ENCODE assay signal across 13 cellular contexts in genomic region chr2:88554189-88554588, GRCh38.
DNase-seq lines count a peak whose midpoint lies in the region; ATAC-seq and TF ChIP-seq lines count a peak whose summit lies in the region.
"Had no signal": no experiment of that assay in that cellular context is flagged by ENCODE, and none has a peak within 500 bp of the region (broad histone marks: within the 10 kb centered on the region; RNA-seq: fewer than 3 reads in every experiment).

No MANE protein-coding gene starts in this region.

- H3K56ac ChIP-seq in H9 (ENCODE audit: insufficient read length, low read depth, low read length) = no peak overlapping the region

- intact Hi-C loops in Caco-2 (cut with micrococcal nuclease; ENCODE audit: unreplicated experiment) = loop anchor here (1.0 kb wide), 1 partner anchor 363 kb away; no protein-coding TSS in a partner anchor

- H3K9ac ChIP-seq in H9 (ENCODE audit: extremely low read depth, insufficient read length, low read length) = no peak overlapping the region
- H3K9ac ChIP-seq: GM23248 had no signal

- H2BK15ac ChIP-seq in H9 (ENCODE audit: low read depth, low read length) = no peak overlapping the region

- H2BK120ac ChIP-seq in H9 (ENCODE audit: low read depth, low read length, poor library complexity, severe bottlenecking) = no peak overlapping the region

- H3K23ac ChIP-seq in H9 (ENCODE audit: insufficient read length, low read depth, low read length) = no peak overlapping the region

- no TSS peak for BruUV-seq in Caco-2 (replicated peaks; lab: Mats Ljungman, UMichigan)

- H3K27me3 ChIP-seq in Caco-2 (replicated peaks; ENCODE audit: control insufficient read depth, insufficient read depth, low read length) (no peaks in the 10 kb centered on the region), H9 (ENCODE audit: insufficient read depth, low read length) (no peaks in the 10 kb centered on the region), kidney epithelial cell (ENCODE audit: control insufficient read depth, insufficient read depth, low read length) (peaks cover 6% of the 10 kb centered on the region)

- no peaks in the 10 kb centered on the region for H3K27me3 Mint-ChIP-seq in Caco-2 (ENCODE audit: insufficient read depth, unreplicated experiment)
- peaks cover 4% of the 10 kb centered on the region; the same call in 1 of the 2 replicates for H3K27me3 Mint-ChIP-seq in H9 (ENCODE audit: low read depth)

- ATAC-seq in GM19455 (IDR thresholded peaks at IDR 0.05; ENCODE audit: unreplicated experiment) = no peak
- no peak for ATAC-seq in GM19395 (IDR thresholded peaks at IDR 0.05; ENCODE audit: unreplicated experiment)

- H3K4ac ChIP-seq in H9 (ENCODE audit: low read depth, low read length) = no peak overlapping the region

- H3T11ph ChIP-seq in H9 (ENCODE audit: low read length) = no peak overlapping the region

- CTCF ChIA-PET in Caco-2 (lab: Charles Lee) = no interaction called here

- H3K9me3 Mint-ChIP-seq in Caco-2 (ENCODE audit: unreplicated experiment) = no peaks in the 10 kb centered on the region
- H3K9me3 Mint-ChIP-seq in H9 = no peaks in the 10 kb centered on the region

- no peak overlapping the region for H3K14ac ChIP-seq in H9 (ENCODE audit: insufficient read depth, low read length)

- H3K4me1 Mint-ChIP-seq in Caco-2 (ENCODE audit: low read depth, unreplicated experiment) (no peaks in the 10 kb centered on the region), H9 (peaks cover 23 to 42% of the 10 kb centered on the region in 2 experiments)

- H3K27ac ChIP-seq in H9 (ENCODE audit: insufficient read length, low read depth, low read length) = no peak overlapping the region
- H3K27ac ChIP-seq: C4-2B, esophagus muscularis mucosa, GM23248 had no signal

- H3K79me1 ChIP-seq in H9 (ENCODE audit: insufficient read depth, low read depth, low read length, poor library complexity, severe bottlenecking) = no peaks in the 10 kb centered on the region

- no peaks in the 10 kb centered on the region for H4K20me1 ChIP-seq in H9 (ENCODE audit: control insufficient read depth, insufficient read depth, insufficient read length)

- POLR2A ChIA-PET in Caco-2 (lab: Charles Lee) = no interaction called here

- H3K18ac ChIP-seq in H9 (ENCODE audit: insufficient read length, low read depth, low read length) = no peak overlapping the region

- peak; percentile 29 to 59 for TF ChIP-seq CTCF in Caco-2 (IDR thresholded peaks at IDR 0.05; ENCODE audit: insufficient read depth in 1 of 2, low read depth in 1 of 2, low read length in 1 of 2, severe bottlenecking in 1 of 2, unreplicated experiment in 1 of 2)
- TF ChIP-seq CTCF in H9 (conservative IDR thresholded peaks at IDR 0.05) = peak; percentile 79
- peak; percentile 19 for TF ChIP-seq CTCF in kidney epithelial cell (IDR thresholded peaks at IDR 0.05; ENCODE audit: insufficient read depth, low read length, poor library complexity, severe bottlenecking)

- no peak overlapping the region for H3K4me3 Mint-ChIP-seq in Caco-2 (ENCODE audit: unreplicated experiment)
- no peak overlapping the region for H3K4me3 Mint-ChIP-seq in H9

- H4K91ac ChIP-seq in H9 (ENCODE audit: insufficient read length, low read depth, low read length) = no peak overlapping the region

- H2AFZ ChIP-seq in H9 (ENCODE audit: low read length) = no peak overlapping the region
- H2AFZ ChIP-seq: GM23248 had no signal

- no peak overlapping the region for H2AK5ac ChIP-seq in H9 (ENCODE audit: insufficient read length, low read length)

- H2BK20ac ChIP-seq in H9 (ENCODE audit: low read depth, low read length, poor library complexity, severe bottlenecking) = no peak overlapping the region

- H3K27ac Mint-ChIP-seq in Caco-2 (ENCODE audit: unreplicated experiment) (no peak overlapping the region), H9 (peak overlapping the region in 2 of 3 experiments; percentile 62 to 68; a peak in 2 of 7 replicates)

- H3K9me3 ChIP-seq in Caco-2 (no peaks in the 10 kb centered on the region), H9 (ENCODE audit: control insufficient read depth, low read depth, low read length) (no peaks in the 10 kb centered on the region)
- H3K9me3 ChIP-seq: esophagus muscularis mucosa had no signal

- peak in 1 of 2 experiments; percentile 20 for DNase-seq in Caco-2
- peak; percentile 42 for DNase-seq in H9
- peak; percentile 24 for DNase-seq in SW480 (ENCODE audit: low spot score)
- DNase-seq in kidney epithelial cell (ENCODE audit: low read depth) = no peak
- DNase-seq in UCSD-AML1 (lab: John Stamatoyannopoulos, UW; ENCODE audit: unreplicated experiment) = no peak
- DNase-seq in COLO829 (ENCODE audit: low spot score) = no peak
- DNase-seq: activated effector memory CD4-positive, alpha-beta T cell treated with Interleukin-2 at 50 U/mL for 16 hours; GM23248; NCI-H1436 had no signal

- peaks cover 6% of the 10 kb centered on the region for H3K23me2 ChIP-seq in H9 (ENCODE audit: insufficient read length, low read depth, low read length, poor library complexity, severe bottlenecking)

- no peaks in the 10 kb centered on the region for H3K36me3 ChIP-seq in Caco-2 (ENCODE audit: control insufficient read depth, insufficient read depth, low read length)
- no peaks in the 10 kb centered on the region for H3K36me3 ChIP-seq in kidney epithelial cell (ENCODE audit: control insufficient read depth, insufficient read depth, low read length)

- H3K4me1 ChIP-seq in Caco-2 (no peaks in the 10 kb centered on the region), H9 (ENCODE audit: insufficient read depth, low read length) (no peaks in the 10 kb centered on the region)

- H3K36me3 Mint-ChIP-seq in Caco-2 (ENCODE audit: insufficient read depth, unreplicated experiment) (peaks cover 13% of the 10 kb centered on the region), H9 (ENCODE audit: insufficient read depth in 1 of 3, low read depth in 3 of 3) (peaks cover 0 to 13% (median under 1%) of the 10 kb centered on the region in 3 experiments; a peak in 3 of 7 replicates)

- no peak overlapping the region for H3K4me2 ChIP-seq in H9 (ENCODE audit: insufficient read depth, insufficient read length, low read length)

- H4K5ac ChIP-seq in H9 (ENCODE audit: insufficient read length, low read depth, low read length) = no peak overlapping the region

- H2BK5ac ChIP-seq in H9 (ENCODE audit: insufficient read length, low read length) = no peak overlapping the region

- no peak overlapping the region for H4K8ac ChIP-seq in H9 (replicated peaks; ENCODE audit: insufficient read length, low read depth, low read length)

- whole genome bisulfite sequencing in H9 (ENCODE audit: extremely low coverage, insufficient read length, low lambda C conversion rate) = no CpG with 5 or more reads among the region's 5 CpGs

- no peak overlapping the region for H3K4me3 ChIP-seq in Caco-2 (ENCODE audit: low read depth, low read length)
- no peak overlapping the region for H3K4me3 ChIP-seq in kidney epithelial cell (ENCODE audit: low read depth, low read length)
- H3K4me3 ChIP-seq: esophagus muscularis mucosa, GM23248 had no signal

- H2BK12ac ChIP-seq in H9 (ENCODE audit: insufficient read length, low read depth, low read length) = no peak overlapping the region

- no peaks in the 10 kb centered on the region for H3K79me2 ChIP-seq in H9 (ENCODE audit: insufficient read depth, low read length)

Comparison
In these comparisons a context has a peak if more than half of its experiments do, and no peak if none do; other contexts are left out.
1. DNase-seq: peak in H9 (single experiment) and SW480 (single experiment); none in kidney epithelial cell (single experiment), UCSD-AML1 (single experiment) and COLO829 (single experiment).
2. CTCF ChIP-seq: peak in every context shown above with its lines; median percentile 79 in H9; 44 in Caco-2; 19 in kidney epithelial cell.